Comparison of ENCODE assay signal across 13 cellular contexts in the genomic region with DNA sequence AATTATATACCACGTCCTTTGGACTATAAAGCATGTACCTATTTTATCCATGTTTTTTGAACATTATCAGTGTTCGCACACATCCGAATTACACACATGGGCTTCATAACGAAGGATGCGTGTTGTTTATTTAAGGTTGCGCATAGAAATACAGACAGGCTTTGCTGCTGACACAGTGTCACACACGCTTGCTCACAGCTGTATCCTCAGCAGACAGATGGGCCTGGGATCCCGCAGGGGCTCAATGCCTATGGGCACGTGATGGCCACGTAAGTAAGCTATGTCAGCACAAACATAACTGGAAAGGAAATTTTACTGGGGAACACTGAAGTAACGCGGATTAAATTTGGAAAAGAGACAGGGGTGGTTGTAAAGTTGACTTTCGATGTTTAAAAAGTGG.
DNase-seq lines count a peak whose midpoint lies in the region; ATAC-seq, FAIRE-seq and TF ChIP-seq lines count a peak whose summit lies in the region.
"Had no signal": no experiment of that assay in that cellular context is flagged by ENCODE, and none has a peak within 500 bp of the region (broad histone marks: within the 10 kb centered on the region; RNA-seq: fewer than 3 reads in every experiment).

No MANE protein-coding gene starts in this region.

- H3K4me3 Mint-ChIP-seq in activated CD4-positive, alpha-beta T cell treated with anti-CD3 and anti-CD28 coated beads for 36 hours, result no peak overlapping the region
- H3K4me3 Mint-ChIP-seq in stimulated activated effector memory CD8-positive, alpha-beta T cell treated with anti-CD3 and anti-CD28 coated beads, Interleukin-12 subunit alpha, Interleukin-12 subunit beta, amount 100 ng/mL, for 72 hours, result no peak overlapping the region

- no peak overlapping the region for H3K27ac ChIP-seq in GM12878 (ENCODE audit: control insufficient read depth, insufficient read depth)
- H3K27ac ChIP-seq in colonic mucosa, result no peak overlapping the region
- H3K27ac ChIP-seq: KMS-11, PC-9, SJSA1 had no signal

- H3K4me2 ChIP-seq in GM12878 (ENCODE audit: control insufficient read depth, insufficient read depth), result no peak overlapping the region
- H3K4me2 ChIP-seq: KMS-11, PC-9 had no signal

- TF ChIP-seq EP300 in GM12878 (IDR thresholded peaks at IDR 0.05; ENCODE audit: borderline replicate concordance in 1 of 2, control insufficient read depth in 1 of 2, low read depth in 2 of 2, low read length in 2 of 2), result no peak

- H3K9ac ChIP-seq in GM12878 (ENCODE audit: control insufficient read depth, insufficient read depth, low read length) (no peak overlapping the region), colonic mucosa (ENCODE audit: low read depth in 2 of 2, low read length in 2 of 2) (no peak overlapping the region)
- H3K9ac ChIP-seq: KMS-11 had no signal

- BruUV-seq in GM12878 (replicated peaks; lab: Mats Ljungman, UMichigan), result no TSS peak

- intact Hi-C loops in activated CD4-positive, alpha-beta T cell treated with anti-CD3 and anti-CD28 coated beads for 36 hours (cut with DNase I, micrococcal nuclease), result no loop called here
- intact Hi-C loops in GM12878 (cut with micrococcal nuclease; ENCODE audit: unreplicated experiment), result loop anchor here (5.0 kb wide), 1 partner anchor 131 kb away; the partner anchor contains the start of gene ANKH
- intact Hi-C loops in colonic mucosa (cut with DNase I), result no loop called here

- CTCF ChIA-PET in activated CD4-positive, alpha-beta T cell treated with anti-CD3 and anti-CD28 coated beads for 36 hours (lab: Charles Lee), result interaction anchor here (0.9 to 1.3 kb wide), 2 partner anchors 13 to 14 kb away, joined by 3 read pairs; no protein-coding TSS in a partner anchor
- CTCF ChIA-PET in GM12878 (lab: Yijun Ruan, JAX), result no interaction called here

- peaks cover 25% of the 10 kb centered on the region for H3K36me3 Mint-ChIP-seq in activated CD4-positive, alpha-beta T cell treated with anti-CD3 and anti-CD28 coated beads for 36 hours (ENCODE audit: low read depth)
- peaks cover 72% of the 10 kb centered on the region for H3K36me3 Mint-ChIP-seq in stimulated activated effector memory CD8-positive, alpha-beta T cell treated with anti-CD3 and anti-CD28 coated beads, Interleukin-12 subunit alpha, Interleukin-12 subunit beta, amount 100 ng/mL, for 72 hours

- FAIRE-seq in GM12878 (lab: Jason Lieb, UNC), result no peak

- H3K27me3 Mint-ChIP-seq in activated CD4-positive, alpha-beta T cell treated with anti-CD3 and anti-CD28 coated beads for 36 hours, result no peaks in the 10 kb centered on the region

- SMC1A ChIA-PET in GM12878 (lab: Charles Lee; ENCODE audit: uncharacterized antibody, unreplicated experiment), result no interaction called here

- in situ Hi-C loops in GM12878 (cut with MboI), result no loop called here
- in situ Hi-C loops in G401 (cut with HindIII; ENCODE audit: low sequenced_read_pairs), result no loop called here

- peak overlapping the region; percentile 63 for H3K27ac Mint-ChIP-seq in activated CD4-positive, alpha-beta T cell treated with anti-CD3 and anti-CD28 coated beads for 36 hours
- H3K27ac Mint-ChIP-seq in stimulated activated effector memory CD8-positive, alpha-beta T cell treated with anti-CD3 and anti-CD28 coated beads, Interleukin-12 subunit alpha, Interleukin-12 subunit beta, amount 100 ng/mL, for 72 hours, result peak overlapping the region; percentile 63

- no peak for TF ChIP-seq RAD21 in GM12878 (IDR thresholded peaks at IDR 0.05; ENCODE audit: insufficient read depth, low read depth, low read length)

- RAD21 ChIA-PET in GM12878 (lab: Charles Lee; ENCODE audit: unreplicated experiment), result no interaction called here

- H3K4me1 ChIP-seq in GM12878 (ENCODE audit: control insufficient read depth, insufficient read depth, low read length) (peaks cover 13% of the 10 kb centered on the region), colonic mucosa (no peaks in the 10 kb centered on the region)

- H3K4me3 ChIP-seq in GM12878, result no peak overlapping the region
- H3K4me3 ChIP-seq in colonic mucosa, result no peak overlapping the region
- H3K4me3 ChIP-seq: PC-9, SJSA1 had no signal

- H3K79me2 ChIP-seq in GM12878 (ENCODE audit: control insufficient read depth, insufficient read depth, low read length), result no peaks in the 10 kb centered on the region

- TF ChIP-seq CTCF in GM12878 (IDR thresholded peaks at IDR 0.05 in 2 of 3, conservative IDR thresholded peaks at IDR 0.05 in 1 of 3; ENCODE audit: control insufficient read depth in 2 of 3, extremely low read depth in 1 of 3, insufficient read depth in 1 of 3, low read depth in 3 of 3, low read length in 3 of 3), result no peak
- no peak for TF ChIP-seq CTCF in colonic mucosa (IDR thresholded peaks at IDR 0.05)

- ATAC-seq in activated CD4-positive, alpha-beta T cell treated with anti-CD3 and anti-CD28 coated beads for 36 hours, result no peak
- ATAC-seq in GM12878 (no peak), HG02763 (IDR thresholded peaks at IDR 0.05; ENCODE audit: unreplicated experiment) (no peak)
- ATAC-seq in stimulated activated effector memory CD8-positive, alpha-beta T cell treated with anti-CD3 and anti-CD28 coated beads, Interleukin-12 subunit alpha, Interleukin-12 subunit beta, amount 100 ng/mL, for 72 hours, result no peak

- H2AFZ ChIP-seq in GM12878 (ENCODE audit: control insufficient read depth, low read depth, low read length), result no peak overlapping the region
- H2AFZ ChIP-seq: PC-9 had no signal

- H3K9me3 ChIP-seq in GM12878 (replicated peaks; ENCODE audit: control insufficient read depth, insufficient read depth, low read length), result no peaks in the 10 kb centered on the region
- H3K9me3 ChIP-seq in colonic mucosa, result no peaks in the 10 kb centered on the region
- H3K9me3 ChIP-seq: SJSA1 had no signal

- DNase-seq in activated CD4-positive, alpha-beta T cell treated with anti-CD3 and anti-CD28 coated beads for 36 hours, result no peak
- no peak for DNase-seq in activated CD4-positive, alpha-beta T cell treated with anti-CD3 and anti-CD28 coated beads for 48 hours
- DNase-seq in NCI-H1694 (lab: John Stamatoyannopoulos, UW) (peak; percentile 84), GM12878 (ENCODE audit: low read depth, low spot score) (no peak), G401 (ENCODE audit: low spot score) (no peak), colonic mucosa (no peak)
- no peak for DNase-seq in stimulated activated effector memory CD8-positive, alpha-beta T cell treated with anti-CD3 and anti-CD28 coated beads, Interleukin-12 subunit alpha, Interleukin-12 subunit beta, amount 100 ng/mL, for 72 hours (ENCODE audit: low spot score in 2 of 2)
- DNase-seq: EL, NCI-H1092, PC-9 had no signal

- peaks cover 30% of the 10 kb centered on the region for H3K4me1 Mint-ChIP-seq in activated CD4-positive, alpha-beta T cell treated with anti-CD3 and anti-CD28 coated beads for 36 hours
- peaks cover 11% of the 10 kb centered on the region for H3K4me1 Mint-ChIP-seq in stimulated activated effector memory CD8-positive, alpha-beta T cell treated with anti-CD3 and anti-CD28 coated beads, Interleukin-12 subunit alpha, Interleukin-12 subunit beta, amount 100 ng/mL, for 72 hours

- TF ChIP-seq POLR2A in GM12878 (IDR thresholded peaks at IDR 0.05; ENCODE audit: low read depth, low read length), result no peak

- 92% methylated on average over 13 of the region's 13 CpGs for WGBS in GM12878 (ENCODE audit: insufficient coverage, insufficient replicate concordance, low lambda C conversion rate, missing lambda C conversion rate)

- H4K20me1 ChIP-seq in GM12878 (ENCODE audit: control insufficient read depth, insufficient read depth), result no peaks in the 10 kb centered on the region

- H3K9me3 Mint-ChIP-seq in activated CD4-positive, alpha-beta T cell treated with anti-CD3 and anti-CD28 coated beads for 36 hours (ENCODE audit: low read depth), result no peaks in the 10 kb centered on the region
- no peaks in the 10 kb centered on the region for H3K9me3 Mint-ChIP-seq in stimulated activated effector memory CD8-positive, alpha-beta T cell treated with anti-CD3 and anti-CD28 coated beads, Interleukin-12 subunit alpha, Interleukin-12 subunit beta, amount 100 ng/mL, for 72 hours

- POLR2A ChIA-PET in activated CD4-positive, alpha-beta T cell treated with anti-CD3 and anti-CD28 coated beads for 36 hours (lab: Charles Lee), result no interaction called here
- POLR2A ChIA-PET in GM12878 (lab: Charles Lee), result no interaction called here

- H3K27me3 ChIP-seq in GM12878 (replicated peaks in 1 of 2; ENCODE audit: control insufficient read depth in 2 of 2, insufficient read depth in 2 of 2, low read length in 1 of 2) (no peaks in the 10 kb centered on the region), colonic mucosa (no peaks in the 10 kb centered on the region)
- H3K27me3 ChIP-seq: SJSA1 had no signal

- no peaks in the 10 kb centered on the region for H3K36me3 ChIP-seq in GM12878 (ENCODE audit: control insufficient read depth in 2 of 2, insufficient read depth in 2 of 2, low read length in 1 of 2)
- H3K36me3 ChIP-seq in colonic mucosa, result no peaks in the 10 kb centered on the region
- H3K36me3 ChIP-seq: SJSA1 had no signal

TF ChIP-seq in GM12878, 131 proteins besides CTCF, POLR2A, EP300 and RAD21:
- TF ChIP-seq BCL3 (IDR thresholded peaks at IDR 0.05; ENCODE audit: borderline replicate concordance, insufficient read depth, low read depth, low read length, poor library complexity, severe bottlenecking), result peak; percentile 53
- no peak for TF ChIP-seq NR2C2 (IDR thresholded peaks at IDR 0.05; ENCODE audit: borderline replicate concordance, control insufficient read depth, insufficient read length, low read depth)
TF ChIP-seq in GM12878: peak in this region for 1.
